Comparison of ENCODE assay signal across 27 cellular contexts in the genomic region with DNA sequence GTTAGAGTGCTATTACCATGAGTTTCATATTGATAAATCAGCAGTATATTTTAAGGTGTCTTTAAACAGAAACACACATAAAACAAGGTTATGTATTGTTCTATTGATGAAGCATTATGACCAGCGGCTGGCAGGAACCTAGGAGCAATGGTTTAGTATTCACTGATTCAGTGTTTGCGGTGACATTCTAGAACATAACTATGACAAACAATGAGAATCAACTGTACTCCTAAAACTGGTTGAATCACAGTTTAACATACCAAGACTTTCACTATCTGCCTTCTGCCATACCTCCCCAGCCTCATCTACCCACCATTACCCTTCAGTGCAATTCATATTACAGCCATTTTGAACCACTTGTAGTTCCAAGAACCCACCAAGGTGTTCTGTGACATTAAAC. TPM values are rescaled to one million over a fixed set of nuclear protein-coding genes. Genes with fewer than 3 reads are reported as not detected.
"Had no signal": no experiment of that assay in that cellular context is flagged by ENCODE, and none has a peak within 500 bp of the region (broad histone marks: within the 10 kb centered on the region; RNA-seq: fewer than 3 reads in every experiment).

No MANE protein-coding gene starts in this region.

- H3K36me3 ChIP-seq: breast epithelium, colonic mucosa, esophagus squamous epithelium, gastrocnemius medialis, sigmoid colon, tibial artery had no signal

- H3K27ac Mint-ChIP-seq: effector memory CD8-positive, alpha-beta T cell; natural killer cell treated with Interleukin-12 subunit alpha and Interleukin-12 subunit beta and Interleukin-15 and Interleukin-18, amount 100 ng/mL, for 72 hours; progenitor cell of endocrine pancreas; T-helper 1 cell treated with Interleukin-12 subunit alpha and Interleukin-12 subunit beta and Interleukin-4 antibody, amounts not matched to agents 30 μg/mL and 1 μg/mL, for 36 hours had no signal

- H3K4me3 ChIP-seq: breast epithelium, colonic mucosa, dorsolateral prefrontal cortex, esophagus squamous epithelium, gastrocnemius medialis, sigmoid colon, smooth muscle cell, tibial artery had no signal

- H3K4me3 Mint-ChIP-seq: activated naive CD4-positive, alpha-beta T cell treated with anti-CD3 and anti-CD28 coated beads, Interleukin-2, amount 50 U/mL, for 24 hours; effector memory CD8-positive, alpha-beta T cell; natural killer cell treated with Interleukin-12 subunit alpha and Interleukin-12 subunit beta and Interleukin-15 and Interleukin-18, amount 100 ng/mL, for 72 hours; T-helper 1 cell treated with Interleukin-12 subunit alpha and Interleukin-12 subunit beta and Interleukin-4 antibody, amounts not matched to agents 30 μg/mL and 1 μg/mL, for 36 hours had no signal

- H3K4me2 ChIP-seq: smooth muscle cell had no signal

- H3K27me3 Mint-ChIP-seq: activated naive CD4-positive, alpha-beta T cell treated with anti-CD3 and anti-CD28 coated beads, Interleukin-2, amount 50 U/mL, for 24 hours had no signal

- H3K36me3 Mint-ChIP-seq: activated naive CD4-positive, alpha-beta T cell treated with anti-CD3 and anti-CD28 coated beads, Interleukin-2, amount 50 U/mL, for 24 hours; natural killer cell treated with Interleukin-12 subunit alpha and Interleukin-12 subunit beta and Interleukin-15 and Interleukin-18, amount 100 ng/mL, for 72 hours had no signal

- H3K4me1 ChIP-seq: breast epithelium, colonic mucosa, gastrocnemius medialis, sigmoid colon, tibial artery had no signal

- H3K9me3 ChIP-seq: breast epithelium, colonic mucosa, esophagus squamous epithelium, gastrocnemius medialis, sigmoid colon, tibial artery had no signal

- H3K9me3 Mint-ChIP-seq: activated naive CD4-positive, alpha-beta T cell treated with anti-CD3 and anti-CD28 coated beads, Interleukin-2, amount 50 U/mL, for 24 hours; effector memory CD8-positive, alpha-beta T cell; natural killer cell treated with Interleukin-12 subunit alpha and Interleukin-12 subunit beta and Interleukin-15 and Interleukin-18, amount 100 ng/mL, for 72 hours; T-helper 1 cell treated with Interleukin-12 subunit alpha and Interleukin-12 subunit beta and Interleukin-4 antibody, amounts not matched to agents 30 μg/mL and 1 μg/mL, for 36 hours had no signal

- H3K27me3 ChIP-seq: breast epithelium, colonic mucosa, dorsolateral prefrontal cortex, esophagus squamous epithelium, gastrocnemius medialis, sigmoid colon, tibial artery had no signal

- ATAC-seq: effector memory CD8-positive, alpha-beta T cell; gastrocnemius medialis; natural killer cell treated with Interleukin-12 subunit alpha and Interleukin-12 subunit beta and Interleukin-15 and Interleukin-18, amount 100 ng/mL, for 72 hours had no signal

- H3K27ac ChIP-seq: breast epithelium, colonic mucosa, esophagus squamous epithelium, gastrocnemius medialis, sigmoid colon, tibial artery had no signal

- DNase-seq: activated CD4-positive, alpha-beta T cell treated with anti-CD3 and anti-CD28 coated beads, Interleukin-2, amount 50 U/mL, for 4 hours; activated CD4-positive, CD25-positive, alpha-beta regulatory T cell; activated effector memory CD4-positive, alpha-beta T cell treated with Interleukin-2 at 50 U/mL for 16 hours; colonic mucosa; dorsolateral prefrontal cortex; effector memory CD8-positive, alpha-beta T cell; esophagus squamous epithelium; gastrocnemius medialis; head of caudate nucleus; hypothalamus; midbrain; retina; sigmoid colon; stimulated activated CD4-positive, alpha-beta T cell treated with anti-CD3 and anti-CD28 coated beads, Interleukin-15, amount 100 ng/mL, for 24 hours; stimulated activated CD4-positive, alpha-beta T cell treated with anti-CD3 and anti-CD28 coated beads, Interleukin-2, amount 100 ng/mL, for 48 hours; stimulated activated naive CD4-positive, alpha-beta T cell treated with Interleukin-2 at 50 U/mL for 16 hours; tibial artery had no signal

RNA-seq across cellular contexts. Expression of a gene that starts 8.8 kb away (rescaled TPM):
- total RNA-seq: breast epithelium; colonic mucosa; endothelial cell of umbilical vein; esophagus squamous epithelium; gastrocnemius medialis; liver; natural killer cell treated with Interleukin-12 subunit alpha and Interleukin-12 subunit beta and Interleukin-15 and Interleukin-18, amount 100 ng/mL, for 72 hours; osteocyte; progenitor cell of endocrine pancreas; sigmoid colon; ureter had no signal

RNA-seq across cellular contexts. Expression of a gene that starts 11.2 kb away (rescaled TPM):
- total RNA-seq: breast epithelium; colonic mucosa; endothelial cell of umbilical vein; esophagus squamous epithelium; gastrocnemius medialis; liver; natural killer cell treated with Interleukin-12 subunit alpha and Interleukin-12 subunit beta and Interleukin-15 and Interleukin-18, amount 100 ng/mL, for 72 hours; osteocyte; progenitor cell of endocrine pancreas; sigmoid colon; smooth muscle cell; ureter had no signal
